ENCODE assay signal across 1 cellular context in the genomic region with DNA sequence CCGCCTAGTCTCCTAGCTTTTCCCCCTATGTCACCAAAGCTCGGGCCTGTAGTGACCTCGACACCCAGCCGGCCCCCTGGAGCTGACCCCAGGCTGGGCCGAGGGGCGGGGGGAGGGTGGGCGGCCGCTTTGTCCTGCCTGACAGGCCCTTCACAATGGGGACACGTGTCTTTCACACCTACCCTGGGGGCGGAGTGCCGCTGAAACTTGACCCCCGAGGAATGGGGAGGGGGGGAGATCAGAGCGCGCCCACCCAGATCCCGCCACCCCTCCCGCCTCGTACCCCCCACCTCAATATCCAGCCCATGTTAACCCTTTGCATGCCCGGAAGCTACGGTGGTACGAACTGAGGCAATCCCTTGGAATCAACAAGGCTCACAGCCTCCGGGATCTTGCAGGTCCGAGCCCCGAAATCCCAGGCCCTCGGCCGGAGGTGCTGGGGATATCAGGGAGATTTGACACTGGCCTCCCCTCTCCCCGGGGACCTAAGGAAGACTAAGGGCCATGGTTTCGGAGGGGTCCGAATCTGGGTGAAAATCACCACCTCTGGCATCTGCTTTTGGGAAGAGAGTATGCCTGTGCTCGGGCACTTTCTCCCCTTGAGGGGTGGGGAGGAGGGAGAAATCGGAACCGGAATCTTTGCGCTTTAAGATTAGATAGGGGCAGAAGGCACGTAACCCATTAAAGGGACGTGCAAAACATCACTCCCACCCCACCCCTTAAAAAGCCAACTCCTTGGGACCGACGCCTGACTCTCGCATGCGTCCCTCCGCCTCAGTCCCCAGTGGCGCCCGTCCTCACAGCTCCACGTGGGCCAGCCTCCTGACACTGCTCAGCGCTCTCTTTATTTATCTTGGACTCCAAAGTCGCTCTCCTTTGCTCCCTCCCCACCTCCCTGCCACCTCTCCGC.
A peak's percentile ranks its signal among the peaks of the same experiment; 100 is the strongest.
TF ChIP-seq lines count a peak whose summit lies in the region.

No MANE protein-coding gene starts in this region.

TF ChIP-seq in endothelial cell of umbilical vein, 7 proteins besides CTCF, POLR2A, EP300 and RAD21 (continued from another document):
- TF ChIP-seq EZH2 (IDR thresholded peaks at IDR 0.05; ENCODE audit: borderline replicate concordance, low read depth, low read length, severe bottlenecking) (peak; percentile 86), POLR2AphosphoS5 (IDR thresholded peaks at IDR 0.05; ENCODE audit: insufficient read depth, low read depth, low read length) (no peak), GATA2 (IDR thresholded peaks at IDR 0.05; ENCODE audit: insufficient read depth, insufficient read length, low read depth, low read length) (no peak), MYC (IDR thresholded peaks at IDR 0.05; ENCODE audit: low read depth, low read length) (no peak), JUN (IDR thresholded peaks at IDR 0.05; ENCODE audit: borderline replicate concordance, insufficient read depth, insufficient read length, low read depth) (no peak)
TF ChIP-seq in endothelial cell of umbilical vein: peak in this region for 1.
